ENCODE assay signal across 17 cellular contexts in genomic region chr13:94677799-94678198, GRCh38. TPM values are rescaled to one million over a fixed set of nuclear protein-coding genes. Genes with fewer than 3 reads are reported as not detected.
DNase-seq lines count a peak whose midpoint lies in the region; ATAC-seq, FAIRE-seq and TF ChIP-seq lines count a peak whose summit lies in the region.
"Had no signal": no experiment of that assay in that cellular context is flagged by ENCODE, and none has a peak within 500 bp of the region (broad histone marks: within the 10 kb centered on the region; RNA-seq: fewer than 3 reads in every experiment).

No MANE protein-coding gene starts in this region.

- POLR2A ChIA-PET in activated CD8-positive, alpha-beta T cell treated with anti-CD3 and anti-CD28 coated beads, Interleukin-2, amount 10 ng/mL, durations not matched to agents 7 days and 5 days (lab: Charles Lee): no interaction called here

- no peak for FAIRE-seq in D721Med (lab: Jason Lieb, UNC)

- H3K4me3 Mint-ChIP-seq in endodermal cell: peak overlapping the region; percentile 6
- H3K4me3 Mint-ChIP-seq in activated T-helper 1 cell treated with anti-CD3 and anti-CD28 coated beads, Interleukin-12 subunit alpha, Interleukin-12 subunit beta, Interleukin-2, Interleukin-4 antibody, amounts not matched to agents 30 ng/mL and 10 ng/mL and 1 ng/mL, durations not matched to agents 14 hours and 24 hours and 36 hours: no peak overlapping the region
- H3K4me3 Mint-ChIP-seq in activated CD8-positive, alpha-beta T cell treated with anti-CD3 and anti-CD28 coated beads, Interleukin-2, amount 10 ng/mL, durations not matched to agents 7 days and 5 days: no peak overlapping the region
- H3K4me3 Mint-ChIP-seq: CD8-positive, alpha-beta T cell had no signal

- H3K4me1 ChIP-seq in endodermal cell (ENCODE audit: control insufficient read depth, insufficient read depth, low read length): peaks cover 11% of the 10 kb centered on the region
- H3K4me1 ChIP-seq: BLaER1 had no signal

- in situ Hi-C loops in KBM-7 (cut with MboI; ENCODE audit: low pct_unique_long_range_greater_than_20kb, low sequenced_read_pairs): no loop called here

- intact Hi-C loops in activated T-helper 1 cell treated with anti-CD3 and anti-CD28 coated beads, Interleukin-12 subunit alpha, Interleukin-12 subunit beta, Interleukin-2, Interleukin-4 antibody, amounts not matched to agents 30 ng/mL and 10 ng/mL and 1 ng/mL, durations not matched to agents 14 hours and 24 hours and 36 hours (cut with micrococcal nuclease): no loop called here

- no peak overlapping the region for H3K9ac ChIP-seq in endodermal cell (ENCODE audit: extremely low read depth, low read length, poor library complexity, severe bottlenecking)
- H3K9ac ChIP-seq: BLaER1 had no signal

- CTCF ChIA-PET in activated CD8-positive, alpha-beta T cell treated with anti-CD3 and anti-CD28 coated beads, Interleukin-2, amount 10 ng/mL, durations not matched to agents 7 days and 5 days (lab: Charles Lee): no interaction called here

- H3K36me3 ChIP-seq in endodermal cell (ENCODE audit: control insufficient read depth, insufficient read depth, low read length): no peaks in the 10 kb centered on the region
- H3K36me3 ChIP-seq: BLaER1 had no signal

- H3K9me3 ChIP-seq in endodermal cell (ENCODE audit: control insufficient read depth, low read length): no peaks in the 10 kb centered on the region
- H3K9me3 ChIP-seq: BLaER1 had no signal

- H3K36me3 Mint-ChIP-seq in endodermal cell (ENCODE audit: low read depth): no peaks in the 10 kb centered on the region
- no peaks in the 10 kb centered on the region for H3K36me3 Mint-ChIP-seq in activated T-helper 1 cell treated with anti-CD3 and anti-CD28 coated beads, Interleukin-12 subunit alpha, Interleukin-12 subunit beta, Interleukin-2, Interleukin-4 antibody, amounts not matched to agents 30 ng/mL and 10 ng/mL and 1 ng/mL, durations not matched to agents 14 hours and 24 hours and 36 hours (ENCODE audit: low read depth)
- H3K36me3 Mint-ChIP-seq in activated CD8-positive, alpha-beta T cell treated with anti-CD3 and anti-CD28 coated beads, Interleukin-2, amount 10 ng/mL, durations not matched to agents 7 days and 5 days (ENCODE audit: low read depth): no peaks in the 10 kb centered on the region
- H3K36me3 Mint-ChIP-seq: CD8-positive, alpha-beta T cell had no signal

- DNase-seq in D721Med (ENCODE audit: insufficient read length, low spot score) (peak; percentile 22), NCI-H82 (lab: John Stamatoyannopoulos, UW) (peak; percentile 40), endodermal cell (peak; percentile 67), KBM-7 (no peak)
- DNase-seq in activated T-helper 1 cell treated with anti-CD3 and anti-CD28 coated beads, Interleukin-12 subunit alpha, Interleukin-12 subunit beta, Interleukin-2, Interleukin-4 antibody, amounts not matched to agents 30 ng/mL and 10 ng/mL and 1 ng/mL, durations not matched to agents 14 hours and 24 hours and 36 hours (ENCODE audit: low spot score): no peak
- no peak for DNase-seq in activated CD8-positive, alpha-beta T cell treated with anti-CD3 and anti-CD28 coated beads, Interleukin-2, amount 10 ng/mL, durations not matched to agents 7 days and 5 days
- DNase-seq: 8988T; Calu3; CD8-positive, alpha-beta T cell; GDM1; HCEC 1CT had no signal

- peaks cover 48% of the 10 kb centered on the region for H3K27me3 Mint-ChIP-seq in endodermal cell (ENCODE audit: insufficient read depth)
- peaks cover 19% of the 10 kb centered on the region for H3K27me3 Mint-ChIP-seq in activated T-helper 1 cell treated with anti-CD3 and anti-CD28 coated beads, Interleukin-12 subunit alpha, Interleukin-12 subunit beta, Interleukin-2, Interleukin-4 antibody, amounts not matched to agents 30 ng/mL and 10 ng/mL and 1 ng/mL, durations not matched to agents 14 hours and 24 hours and 36 hours (ENCODE audit: insufficient read depth)
- peaks cover 25% of the 10 kb centered on the region for H3K27me3 Mint-ChIP-seq in activated CD8-positive, alpha-beta T cell treated with anti-CD3 and anti-CD28 coated beads, Interleukin-2, amount 10 ng/mL, durations not matched to agents 7 days and 5 days (ENCODE audit: low read depth)

- no peaks in the 10 kb centered on the region for H3K9me3 Mint-ChIP-seq in endodermal cell
- no peaks in the 10 kb centered on the region for H3K9me3 Mint-ChIP-seq in activated T-helper 1 cell treated with anti-CD3 and anti-CD28 coated beads, Interleukin-12 subunit alpha, Interleukin-12 subunit beta, Interleukin-2, Interleukin-4 antibody, amounts not matched to agents 30 ng/mL and 10 ng/mL and 1 ng/mL, durations not matched to agents 14 hours and 24 hours and 36 hours
- no peaks in the 10 kb centered on the region for H3K9me3 Mint-ChIP-seq in activated CD8-positive, alpha-beta T cell treated with anti-CD3 and anti-CD28 coated beads, Interleukin-2, amount 10 ng/mL, durations not matched to agents 7 days and 5 days (ENCODE audit: insufficient read depth)
- H3K9me3 Mint-ChIP-seq: CD8-positive, alpha-beta T cell had no signal

- peaks cover 37% of the 10 kb centered on the region for H3K27me3 ChIP-seq in endodermal cell (ENCODE audit: control insufficient read depth, insufficient read depth, low read length, poor library complexity, severe bottlenecking)
- H3K27me3 ChIP-seq: BLaER1 had no signal

- no peak for ATAC-seq in SK-N-SH treated with all-trans-retinoic acid at 6 μM for 48 hours
- ATAC-seq in activated CD8-positive, alpha-beta T cell treated with anti-CD3 and anti-CD28 coated beads, Interleukin-2, amount 10 ng/mL, durations not matched to agents 7 days and 5 days: no peak
- ATAC-seq: CD8-positive, alpha-beta T cell had no signal

- H3K27ac ChIP-seq in endodermal cell (ENCODE audit: low read depth, low read length): no peak overlapping the region
- H3K27ac ChIP-seq: BLaER1, HL-60 had no signal

- peak overlapping the region; percentile 74 for H3K27ac Mint-ChIP-seq in endodermal cell
- no peak overlapping the region for H3K27ac Mint-ChIP-seq in activated T-helper 1 cell treated with anti-CD3 and anti-CD28 coated beads, Interleukin-12 subunit alpha, Interleukin-12 subunit beta, Interleukin-2, Interleukin-4 antibody, amounts not matched to agents 30 ng/mL and 10 ng/mL and 1 ng/mL, durations not matched to agents 14 hours and 24 hours and 36 hours
- no peak overlapping the region for H3K27ac Mint-ChIP-seq in activated CD8-positive, alpha-beta T cell treated with anti-CD3 and anti-CD28 coated beads, Interleukin-2, amount 10 ng/mL, durations not matched to agents 7 days and 5 days
- H3K27ac Mint-ChIP-seq: CD8-positive, alpha-beta T cell had no signal

- H3K4me1 Mint-ChIP-seq in endodermal cell: peaks cover 25% of the 10 kb centered on the region
- no peaks in the 10 kb centered on the region for H3K4me1 Mint-ChIP-seq in activated T-helper 1 cell treated with anti-CD3 and anti-CD28 coated beads, Interleukin-12 subunit alpha, Interleukin-12 subunit beta, Interleukin-2, Interleukin-4 antibody, amounts not matched to agents 30 ng/mL and 10 ng/mL and 1 ng/mL, durations not matched to agents 14 hours and 24 hours and 36 hours (ENCODE audit: low read depth)
- H3K4me1 Mint-ChIP-seq in activated CD8-positive, alpha-beta T cell treated with anti-CD3 and anti-CD28 coated beads, Interleukin-2, amount 10 ng/mL, durations not matched to agents 7 days and 5 days (ENCODE audit: low read depth): no peaks in the 10 kb centered on the region

- H3K4me3 ChIP-seq in endodermal cell (ENCODE audit: low read length): no peak overlapping the region
- H3K4me3 ChIP-seq: BLaER1 had no signal

- TF ChIP-seq CTCF in D721Med (IDR thresholded peaks at IDR 0.05; ENCODE audit: insufficient read depth, missing control alignments) (no peak), endodermal cell (conservative IDR thresholded peaks at IDR 0.05) (no peak)

- 50 to 59% methylated on average over 2 of the region's 2 CpGs for WGBS in endodermal cell (ENCODE audit: insufficient coverage in 1 of 2, insufficient read length in 1 of 2), 2 experiments

TF ChIP-seq in SK-N-SH treated with all-trans-retinoic acid at 6 μM for 48 hours, 23 proteins besides CTCF, POLR2A, EP300 and RAD21 (continues in another document):
- no peak for TF ChIP-seq ZFP30 (CRISPR knock-in tag; IDR thresholded peaks at IDR 0.05)
- no peak for TF ChIP-seq CSDC2 (CRISPR knock-in tag; IDR thresholded peaks at IDR 0.05)
- no peak for TF ChIP-seq BACH2 (CRISPR knock-in tag; IDR thresholded peaks at IDR 0.05; ENCODE audit: borderline replicate concordance)
- no peak for TF ChIP-seq TSHZ2 (CRISPR knock-in tag; IDR thresholded peaks at IDR 0.05)
- TF ChIP-seq ZNF70 (CRISPR knock-in tag; IDR thresholded peaks at IDR 0.05): no peak
- TF ChIP-seq OSR1 (CRISPR knock-in tag; IDR thresholded peaks at IDR 0.05): no peak
- TF ChIP-seq GLIS3 (CRISPR knock-in tag; IDR thresholded peaks at IDR 0.05): no peak
- no peak for TF ChIP-seq SNAI2 (CRISPR knock-in tag; IDR thresholded peaks at IDR 0.05)

RNA-seq across cellular contexts. Expression of gene SOX21, which starts 34.5 kb away (rescaled TPM):
- 10 to 100 TPM in 1 of 2 donors, 1 to 10 TPM in 1; 5.2 to 10.1 TPM for total RNA-seq in endodermal cell
- polyA plus RNA-seq in endodermal cell (2013, experiment 1 of 2): 53.2 TPM
- 46.1 TPM for polyA plus RNA-seq in endodermal cell (2013, experiment 2 of 2)
- not detected in 2 replicates for total RNA-seq in activated T-helper 1 cell treated with anti-CD3 and anti-CD28 coated beads, Interleukin-12 subunit alpha, Interleukin-12 subunit beta, Interleukin-2, Interleukin-4 antibody, amounts not matched to agents 30 ng/mL and 10 ng/mL and 1 ng/mL, durations not matched to agents 14 hours and 24 hours and 36 hours
- not detected for total RNA-seq in activated CD8-positive, alpha-beta T cell treated with anti-CD3 and anti-CD28 coated beads, Interleukin-2, amount 10 ng/mL, durations not matched to agents 7 days and 5 days
- total RNA-seq: A673; Calu3; CD8-positive, alpha-beta T cell; H4 had no signal
- polyA plus RNA-seq: AG04450 had no signal

Comparison
In these comparisons a context has a peak if more than half of its experiments do, and no peak if none do; other contexts are left out.
1. DNase-seq: peak in D721Med (single experiment), NCI-H82 (single experiment) and endodermal cell (single experiment); none in activated T-helper 1 cell treated with anti-CD3 and anti-CD28 coated beads, Interleukin-12 subunit alpha, Interleukin-12 subunit beta, Interleukin-2, Interleukin-4 antibody, amounts not matched to agents 30 ng/mL and 10 ng/mL and 1 ng/mL, durations not matched to agents 14 hours and 24 hours and 36 hours (single experiment), KBM-7 (single experiment) and activated CD8-positive, alpha-beta T cell treated with anti-CD3 and anti-CD28 coated beads, Interleukin-2, amount 10 ng/mL, durations not matched to agents 7 days and 5 days (single experiment).